In the genomic region with DNA sequence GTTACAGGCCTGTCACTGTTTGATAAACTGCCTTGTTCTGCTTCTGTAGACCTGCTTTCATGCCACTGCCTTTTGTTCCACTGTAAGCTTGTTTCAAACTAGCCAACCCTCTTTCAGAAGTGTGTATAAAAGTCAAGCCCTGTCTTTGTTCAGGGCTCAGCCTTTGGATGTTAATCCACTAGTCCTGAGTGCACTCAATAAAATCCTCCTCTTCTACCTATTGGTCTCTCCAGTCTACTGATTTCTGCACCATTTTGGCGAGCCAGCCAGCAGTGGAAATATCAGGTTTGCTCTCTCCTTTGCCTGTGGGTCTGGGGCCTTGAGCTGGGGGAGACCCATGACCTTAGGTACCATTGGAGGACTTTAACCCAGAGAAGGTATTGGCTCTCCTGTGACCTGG, we compare ENCODE assay signal across 3 cellular contexts.
TF ChIP-seq lines count a peak whose summit lies in the region.

No MANE protein-coding gene starts in this region.

TF ChIP-seq in HepG2, 621 proteins besides CTCF, POLR2A, EP300 and RAD21 (continued from another document):
- TF ChIP-seq, protein P1, sequence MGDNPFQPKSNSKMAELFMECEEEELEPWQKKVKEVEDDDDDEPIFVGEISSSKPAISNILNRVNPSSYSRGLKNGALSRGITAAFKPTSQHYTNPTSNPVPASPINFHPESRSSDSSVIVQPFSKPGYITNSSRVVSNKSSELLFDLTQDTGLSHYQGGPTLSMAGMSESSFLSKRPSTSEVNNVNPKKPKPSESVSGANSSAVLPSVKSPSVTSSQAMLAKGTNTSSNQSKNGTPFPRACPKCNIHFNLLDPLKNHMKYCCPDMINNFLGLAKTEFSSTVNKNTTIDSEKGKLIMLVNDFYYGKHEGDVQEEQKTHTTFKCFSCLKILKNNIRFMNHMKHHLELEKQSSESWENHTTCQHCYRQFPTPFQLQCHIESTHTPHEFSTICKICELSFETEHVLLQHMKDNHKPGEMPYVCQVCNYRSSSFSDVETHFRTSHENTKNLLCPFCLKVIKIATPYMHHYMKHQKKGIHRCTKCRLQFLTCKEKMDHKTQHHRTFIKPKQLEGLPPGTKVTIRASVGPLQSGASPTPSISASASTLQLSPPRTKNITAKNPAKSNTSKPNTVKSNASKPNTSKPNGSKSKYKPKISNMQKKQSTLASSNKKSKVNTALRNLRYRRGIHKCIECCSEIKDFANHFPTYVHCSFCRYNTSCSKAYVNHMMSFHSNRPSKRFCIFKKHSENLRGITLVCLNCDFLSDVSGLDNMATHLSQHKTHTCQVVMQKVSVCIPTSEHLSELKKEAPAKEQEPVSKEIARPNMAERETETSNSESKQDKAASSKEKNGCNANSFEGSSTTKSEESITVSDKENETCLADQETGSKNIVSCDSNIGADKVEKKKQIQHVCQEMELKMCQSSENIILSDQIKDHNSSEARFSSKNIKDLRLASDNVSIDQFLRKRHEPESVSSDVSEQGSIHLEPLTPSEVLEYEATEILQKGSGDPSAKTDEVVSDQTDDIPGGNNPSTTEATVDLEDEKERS (CRISPR knock-in tag; IDR thresholded peaks at IDR 0.05) = 0 out of 2 replicates have a peak, but pooled peaks have one; percentile 41

TF ChIP-seq in K562, 482 proteins besides CTCF, POLR2A, EP300 and RAD21 (continued from another document):
- TF ChIP-seq, protein P2, sequence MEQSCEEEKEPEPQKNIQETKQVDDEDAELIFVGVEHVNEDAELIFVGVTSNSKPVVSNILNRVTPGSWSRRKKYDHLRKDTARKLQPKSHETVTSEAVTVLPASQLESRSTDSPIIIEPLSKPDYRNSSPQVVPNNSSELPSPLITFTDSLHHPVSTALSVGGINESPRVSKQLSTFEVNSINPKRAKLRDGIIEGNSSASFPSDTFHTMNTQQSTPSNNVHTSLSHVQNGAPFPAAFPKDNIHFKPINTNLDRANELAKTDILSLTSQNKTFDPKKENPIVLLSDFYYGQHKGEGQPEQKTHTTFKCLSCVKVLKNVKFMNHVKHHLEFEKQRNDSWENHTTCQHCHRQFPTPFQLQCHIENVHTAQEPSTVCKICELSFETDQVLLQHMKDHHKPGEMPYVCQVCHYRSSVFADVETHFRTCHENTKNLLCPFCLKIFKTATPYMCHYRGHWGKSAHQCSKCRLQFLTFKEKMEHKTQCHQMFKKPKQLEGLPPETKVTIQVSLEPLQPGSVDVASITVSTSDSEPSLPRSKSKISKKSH (CRISPR knock-in tag; IDR thresholded peaks at IDR 0.05) = peak; percentile 75; the same call in 1 of the 2 replicates
- TF ChIP-seq, protein P3, sequence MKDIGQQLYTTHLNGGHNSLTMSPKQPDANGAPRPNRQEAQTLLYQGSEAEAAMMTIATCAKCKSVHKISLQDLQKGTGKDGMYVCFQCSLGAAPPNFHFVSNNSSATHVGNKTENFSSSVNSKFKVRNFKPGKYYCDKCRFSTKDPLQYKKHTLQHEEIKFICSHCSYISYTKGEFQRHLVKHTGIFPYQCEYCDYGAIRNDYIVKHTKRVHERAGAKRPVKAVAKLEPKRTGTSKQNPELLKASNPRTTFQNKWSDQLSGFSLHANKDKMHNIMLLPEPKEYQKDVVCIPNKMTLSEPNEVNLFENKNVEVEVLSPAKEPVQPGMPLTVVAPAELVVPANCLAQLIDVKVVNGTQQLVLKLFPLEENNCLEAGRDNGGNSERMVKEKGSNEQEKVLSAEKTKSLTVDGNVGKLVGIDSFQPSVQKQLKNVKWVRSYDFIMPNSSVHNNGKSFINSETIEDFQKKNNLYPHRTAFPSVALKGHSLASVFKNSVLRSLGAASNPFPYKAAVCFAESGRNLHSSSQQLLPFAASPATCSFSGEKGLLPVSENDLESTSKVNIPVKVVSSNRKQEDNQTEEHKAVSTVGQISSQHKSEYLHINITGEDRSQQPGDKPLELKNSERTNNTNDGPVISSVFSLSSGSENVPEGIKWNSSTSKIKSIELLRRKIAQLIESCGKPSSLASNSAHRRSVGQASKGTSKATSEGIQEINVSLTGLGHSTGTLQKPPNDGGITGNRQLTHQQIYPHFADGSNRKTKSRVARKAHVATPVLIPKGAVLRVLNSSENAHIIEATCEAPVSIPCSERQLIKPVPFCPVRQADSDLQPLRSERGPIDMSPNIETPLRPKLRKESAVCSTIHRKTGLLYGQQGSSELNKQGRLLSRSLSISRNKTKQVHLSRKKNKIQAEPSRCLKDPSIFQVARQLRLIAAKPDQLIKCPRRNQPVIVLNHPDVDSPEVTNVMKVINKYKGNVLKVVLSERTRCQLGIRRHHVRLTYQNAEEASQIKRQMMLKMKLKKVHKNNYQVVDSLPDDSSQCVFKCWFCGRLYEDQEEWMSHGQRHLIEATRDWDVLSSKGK (CRISPR knock-in tag; IDR thresholded peaks at IDR 0.05) = no peak
- TF ChIP-seq CBX5 (IDR thresholded peaks at IDR 0.05; ENCODE audit: borderline replicate concordance, low read depth) (peak; percentile 95), MIER1 (IDR thresholded peaks at IDR 0.05; ENCODE audit: low read depth) (no peak), TRIM28 (IDR thresholded peaks at IDR 0.05) (peak; percentile 80), CBX1 (IDR thresholded peaks at IDR 0.05; ENCODE audit: low read depth) (peak; percentile 55; the same call in 1 of the 2 replicates)
TF ChIP-seq in K562: peak in this region for 5.

TF ChIP-seq in SK-N-SH treated with all-trans-retinoic acid at 6 μM for 48 hours, 23 proteins besides CTCF, POLR2A, EP300 and RAD21 (continued from another document):
- TF ChIP-seq, protein P4, sequence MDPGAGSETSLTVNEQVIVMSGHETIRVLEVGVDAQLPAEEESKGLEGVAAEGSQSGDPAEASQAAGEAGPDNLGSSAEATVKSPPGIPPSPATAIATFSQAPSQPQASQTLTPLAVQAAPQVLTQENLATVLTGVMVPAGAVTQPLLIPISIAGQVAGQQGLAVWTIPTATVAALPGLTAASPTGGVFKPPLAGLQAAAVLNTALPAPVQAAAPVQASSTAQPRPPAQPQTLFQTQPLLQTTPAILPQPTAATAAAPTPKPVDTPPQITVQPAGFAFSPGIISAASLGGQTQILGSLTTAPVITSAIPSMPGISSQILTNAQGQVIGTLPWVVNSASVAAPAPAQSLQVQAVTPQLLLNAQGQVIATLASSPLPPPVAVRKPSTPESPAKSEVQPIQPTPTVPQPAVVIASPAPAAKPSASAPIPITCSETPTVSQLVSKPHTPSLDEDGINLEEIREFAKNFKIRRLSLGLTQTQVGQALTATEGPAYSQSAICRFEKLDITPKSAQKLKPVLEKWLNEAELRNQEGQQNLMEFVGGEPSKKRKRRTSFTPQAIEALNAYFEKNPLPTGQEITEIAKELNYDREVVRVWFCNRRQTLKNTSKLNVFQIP (CRISPR knock-in tag; IDR thresholded peaks at IDR 0.05; ENCODE audit: borderline replicate concordance, low read depth) = no peak
- TF ChIP-seq ESRRG (CRISPR knock-in tag; IDR thresholded peaks at IDR 0.05) (no peak), ZNF565 (CRISPR knock-in tag; conservative IDR thresholded peaks at IDR 0.05; ENCODE audit: low read depth) (no peak), PPARA (CRISPR knock-in tag; IDR thresholded peaks at IDR 0.05; ENCODE audit: borderline replicate concordance) (no peak), ARNTL (CRISPR knock-in tag; IDR thresholded peaks at IDR 0.05; ENCODE audit: borderline replicate concordance, low read depth) (no peak), BACH2 (CRISPR knock-in tag; IDR thresholded peaks at IDR 0.05; ENCODE audit: borderline replicate concordance) (no peak)
- TF ChIP-seq, protein P5, sequence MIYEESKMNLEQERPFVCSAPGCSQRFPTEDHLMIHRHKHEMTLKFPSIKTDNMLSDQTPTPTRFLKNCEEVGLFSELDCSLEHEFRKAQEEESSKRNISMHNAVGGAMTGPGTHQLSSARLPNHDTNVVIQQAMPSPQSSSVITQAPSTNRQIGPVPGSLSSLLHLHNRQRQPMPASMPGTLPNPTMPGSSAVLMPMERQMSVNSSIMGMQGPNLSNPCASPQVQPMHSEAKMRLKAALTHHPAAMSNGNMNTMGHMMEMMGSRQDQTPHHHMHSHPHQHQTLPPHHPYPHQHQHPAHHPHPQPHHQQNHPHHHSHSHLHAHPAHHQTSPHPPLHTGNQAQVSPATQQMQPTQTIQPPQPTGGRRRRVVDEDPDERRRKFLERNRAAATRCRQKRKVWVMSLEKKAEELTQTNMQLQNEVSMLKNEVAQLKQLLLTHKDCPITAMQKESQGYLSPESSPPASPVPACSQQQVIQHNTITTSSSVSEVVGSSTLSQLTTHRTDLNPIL (CRISPR knock-in tag; IDR thresholded peaks at IDR 0.05; ENCODE audit: low read depth) = no peak
